1 cellular context compared by ENCODE assay signal in the genomic region with DNA sequence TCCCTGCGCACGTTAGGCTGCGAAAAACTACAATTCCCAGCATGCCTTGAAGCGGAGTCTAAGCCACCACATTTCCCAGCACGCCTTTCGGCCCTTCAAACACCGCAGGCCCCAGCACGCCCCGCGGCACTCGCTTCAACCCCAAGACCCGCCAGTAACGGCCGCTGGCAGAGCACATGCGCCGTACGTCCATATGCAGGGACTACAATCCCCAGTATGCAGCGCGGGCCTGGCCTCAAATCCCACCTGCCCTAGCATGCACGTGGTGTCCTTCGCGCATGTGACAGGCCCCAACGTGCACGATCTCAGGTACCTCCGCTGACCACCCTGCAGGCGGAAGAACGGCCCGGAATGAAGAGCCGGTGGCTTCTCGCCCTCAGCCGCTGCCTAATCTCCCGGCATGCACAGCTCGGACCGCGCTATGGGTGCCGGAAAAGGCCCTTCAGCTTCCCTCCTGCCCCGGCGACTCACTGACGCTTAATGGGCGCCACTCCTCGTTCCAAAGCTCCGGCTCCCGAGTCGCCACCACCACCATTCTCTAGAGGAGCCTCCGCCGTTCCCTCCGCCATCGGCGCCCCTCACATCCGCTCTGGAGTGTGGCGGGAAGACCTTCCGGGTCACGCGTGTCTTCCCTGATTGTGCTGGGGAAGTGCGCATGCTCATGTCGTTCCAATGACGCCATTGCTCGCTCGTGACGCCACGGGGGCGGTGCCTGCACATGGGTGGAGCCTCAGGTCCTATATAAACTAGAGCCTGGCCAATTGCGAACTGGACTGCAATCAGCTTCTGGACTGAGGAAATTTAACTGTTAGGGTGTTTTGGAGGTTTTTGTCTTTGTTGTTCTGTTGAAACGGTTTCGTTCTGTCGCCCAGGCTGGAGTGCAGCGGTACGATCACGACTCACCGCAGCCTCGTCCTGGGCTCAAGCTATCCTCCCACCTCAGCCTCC.
TF ChIP-seq lines count a peak whose summit lies in the region.

A gene with protein sequence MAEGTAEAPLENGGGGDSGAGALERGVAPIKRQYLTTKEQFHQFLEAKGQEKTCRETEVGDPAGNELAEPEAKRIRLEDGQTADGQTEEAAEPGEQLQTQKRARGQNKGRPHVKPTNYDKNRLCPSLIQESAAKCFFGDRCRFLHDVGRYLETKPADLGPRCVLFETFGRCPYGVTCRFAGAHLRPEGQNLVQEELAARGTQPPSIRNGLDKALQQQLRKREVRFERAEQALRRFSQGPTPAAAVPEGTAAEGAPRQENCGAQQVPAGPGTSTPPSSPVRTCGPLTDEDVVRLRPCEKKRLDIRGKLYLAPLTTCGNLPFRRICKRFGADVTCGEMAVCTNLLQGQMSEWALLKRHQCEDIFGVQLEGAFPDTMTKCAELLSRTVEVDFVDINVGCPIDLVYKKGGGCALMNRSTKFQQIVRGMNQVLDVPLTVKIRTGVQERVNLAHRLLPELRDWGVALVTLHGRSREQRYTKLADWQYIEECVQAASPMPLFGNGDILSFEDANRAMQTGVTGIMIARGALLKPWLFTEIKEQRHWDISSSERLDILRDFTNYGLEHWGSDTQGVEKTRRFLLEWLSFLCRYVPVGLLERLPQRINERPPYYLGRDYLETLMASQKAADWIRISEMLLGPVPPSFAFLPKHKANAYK (minus strand): TSS at position 591 of the 948 bp plus-strand sequence. CDS start 22 bp downstream, at position 569.

TF ChIP-seq in HepG2, 621 proteins besides CTCF, POLR2A, EP300 and RAD21 (continued from another document and continues in another):
- TF ChIP-seq, protein P1, sequence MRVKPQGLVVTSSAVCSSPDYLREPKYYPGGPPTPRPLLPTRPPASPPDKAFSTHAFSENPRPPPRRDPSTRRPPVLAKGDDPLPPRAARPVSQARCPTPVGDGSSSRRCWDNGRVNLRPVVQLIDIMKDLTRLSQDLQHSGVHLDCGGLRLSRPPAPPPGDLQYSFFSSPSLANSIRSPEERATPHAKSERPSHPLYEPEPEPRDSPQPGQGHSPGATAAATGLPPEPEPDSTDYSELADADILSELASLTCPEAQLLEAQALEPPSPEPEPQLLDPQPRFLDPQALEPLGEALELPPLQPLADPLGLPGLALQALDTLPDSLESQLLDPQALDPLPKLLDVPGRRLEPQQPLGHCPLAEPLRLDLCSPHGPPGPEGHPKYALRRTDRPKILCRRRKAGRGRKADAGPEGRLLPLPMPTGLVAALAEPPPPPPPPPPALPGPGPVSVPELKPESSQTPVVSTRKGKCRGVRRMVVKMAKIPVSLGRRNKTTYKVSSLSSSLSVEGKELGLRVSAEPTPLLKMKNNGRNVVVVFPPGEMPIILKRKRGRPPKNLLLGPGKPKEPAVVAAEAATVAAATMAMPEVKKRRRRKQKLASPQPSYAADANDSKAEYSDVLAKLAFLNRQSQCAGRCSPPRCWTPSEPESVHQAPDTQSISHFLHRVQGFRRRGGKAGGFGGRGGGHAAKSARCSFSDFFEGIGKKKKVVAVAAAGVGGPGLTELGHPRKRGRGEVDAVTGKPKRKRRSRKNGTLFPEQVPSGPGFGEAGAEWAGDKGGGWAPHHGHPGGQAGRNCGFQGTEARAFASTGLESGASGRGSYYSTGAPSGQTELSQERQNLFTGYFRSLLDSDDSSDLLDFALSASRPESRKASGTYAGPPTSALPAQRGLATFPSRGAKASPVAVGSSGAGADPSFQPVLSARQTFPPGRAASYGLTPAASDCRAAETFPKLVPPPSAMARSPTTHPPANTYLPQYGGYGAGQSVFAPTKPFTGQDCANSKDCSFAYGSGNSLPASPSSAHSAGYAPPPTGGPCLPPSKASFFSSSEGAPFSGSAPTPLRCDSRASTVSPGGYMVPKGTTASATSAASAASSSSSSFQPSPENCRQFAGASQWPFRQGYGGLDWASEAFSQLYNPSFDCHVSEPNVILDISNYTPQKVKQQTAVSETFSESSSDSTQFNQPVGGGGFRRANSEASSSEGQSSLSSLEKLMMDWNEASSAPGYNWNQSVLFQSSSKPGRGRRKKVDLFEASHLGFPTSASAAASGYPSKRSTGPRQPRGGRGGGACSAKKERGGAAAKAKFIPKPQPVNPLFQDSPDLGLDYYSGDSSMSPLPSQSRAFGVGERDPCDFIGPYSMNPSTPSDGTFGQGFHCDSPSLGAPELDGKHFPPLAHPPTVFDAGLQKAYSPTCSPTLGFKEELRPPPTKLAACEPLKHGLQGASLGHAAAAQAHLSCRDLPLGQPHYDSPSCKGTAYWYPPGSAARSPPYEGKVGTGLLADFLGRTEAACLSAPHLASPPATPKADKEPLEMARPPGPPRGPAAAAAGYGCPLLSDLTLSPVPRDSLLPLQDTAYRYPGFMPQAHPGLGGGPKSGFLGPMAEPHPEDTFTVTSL (CRISPR knock-in tag; IDR thresholded peaks at IDR 0.05; ENCODE audit: borderline replicate concordance), result no peak
- TF ChIP-seq SP2 (CRISPR knock-in tag; IDR thresholded peaks at IDR 0.05), result no peak
- TF ChIP-seq HOXA7 (CRISPR knock-in tag; IDR thresholded peaks at IDR 0.05), result no peak
- TF ChIP-seq ZNF713 (CRISPR knock-in tag; IDR thresholded peaks at IDR 0.05), result peak; percentile 79; the same call in 1 of the 2 replicates
- no peak; the same call in 1 of the 2 replicates for TF ChIP-seq EHMT2 (IDR thresholded peaks at IDR 0.05; ENCODE audit: borderline replicate concordance, low read depth, low read length)
- peak; percentile 96 for TF ChIP-seq ARNTL (CRISPR knock-in tag; IDR thresholded peaks at IDR 0.05)
- TF ChIP-seq, protein P2, sequence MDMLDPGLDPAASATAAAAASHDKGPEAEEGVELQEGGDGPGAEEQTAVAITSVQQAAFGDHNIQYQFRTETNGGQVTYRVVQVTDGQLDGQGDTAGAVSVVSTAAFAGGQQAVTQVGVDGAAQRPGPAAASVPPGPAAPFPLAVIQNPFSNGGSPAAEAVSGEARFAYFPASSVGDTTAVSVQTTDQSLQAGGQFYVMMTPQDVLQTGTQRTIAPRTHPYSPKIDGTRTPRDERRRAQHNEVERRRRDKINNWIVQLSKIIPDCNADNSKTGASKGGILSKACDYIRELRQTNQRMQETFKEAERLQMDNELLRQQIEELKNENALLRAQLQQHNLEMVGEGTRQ (IDR thresholded peaks at IDR 0.05; ENCODE audit: low read depth, low read length), result peak; percentile 93
- TF ChIP-seq, protein P2 (CRISPR knock-in tag; IDR thresholded peaks at IDR 0.05; ENCODE audit: borderline replicate concordance), result peak; percentile 94
- TF ChIP-seq ZNF709 (CRISPR knock-in tag; IDR thresholded peaks at IDR 0.05), result peak; percentile 73; the same call in 1 of the 2 replicates
- TF ChIP-seq ZMYM2 (CRISPR knock-in tag; IDR thresholded peaks at IDR 0.05), result peak; percentile 46
- peak; percentile 67; the same call in 1 of the 2 replicates for TF ChIP-seq JUN (CRISPR knock-in tag; IDR thresholded peaks at IDR 0.05)
- no peak for TF ChIP-seq ZNF160 (CRISPR knock-in tag; IDR thresholded peaks at IDR 0.05)
- TF ChIP-seq ZNF660 (CRISPR knock-in tag; IDR thresholded peaks at IDR 0.05; ENCODE audit: borderline replicate concordance, low read depth), result no peak
- no peak for TF ChIP-seq TBP (CRISPR knock-in tag; IDR thresholded peaks at IDR 0.05)
- TF ChIP-seq, protein P3, sequence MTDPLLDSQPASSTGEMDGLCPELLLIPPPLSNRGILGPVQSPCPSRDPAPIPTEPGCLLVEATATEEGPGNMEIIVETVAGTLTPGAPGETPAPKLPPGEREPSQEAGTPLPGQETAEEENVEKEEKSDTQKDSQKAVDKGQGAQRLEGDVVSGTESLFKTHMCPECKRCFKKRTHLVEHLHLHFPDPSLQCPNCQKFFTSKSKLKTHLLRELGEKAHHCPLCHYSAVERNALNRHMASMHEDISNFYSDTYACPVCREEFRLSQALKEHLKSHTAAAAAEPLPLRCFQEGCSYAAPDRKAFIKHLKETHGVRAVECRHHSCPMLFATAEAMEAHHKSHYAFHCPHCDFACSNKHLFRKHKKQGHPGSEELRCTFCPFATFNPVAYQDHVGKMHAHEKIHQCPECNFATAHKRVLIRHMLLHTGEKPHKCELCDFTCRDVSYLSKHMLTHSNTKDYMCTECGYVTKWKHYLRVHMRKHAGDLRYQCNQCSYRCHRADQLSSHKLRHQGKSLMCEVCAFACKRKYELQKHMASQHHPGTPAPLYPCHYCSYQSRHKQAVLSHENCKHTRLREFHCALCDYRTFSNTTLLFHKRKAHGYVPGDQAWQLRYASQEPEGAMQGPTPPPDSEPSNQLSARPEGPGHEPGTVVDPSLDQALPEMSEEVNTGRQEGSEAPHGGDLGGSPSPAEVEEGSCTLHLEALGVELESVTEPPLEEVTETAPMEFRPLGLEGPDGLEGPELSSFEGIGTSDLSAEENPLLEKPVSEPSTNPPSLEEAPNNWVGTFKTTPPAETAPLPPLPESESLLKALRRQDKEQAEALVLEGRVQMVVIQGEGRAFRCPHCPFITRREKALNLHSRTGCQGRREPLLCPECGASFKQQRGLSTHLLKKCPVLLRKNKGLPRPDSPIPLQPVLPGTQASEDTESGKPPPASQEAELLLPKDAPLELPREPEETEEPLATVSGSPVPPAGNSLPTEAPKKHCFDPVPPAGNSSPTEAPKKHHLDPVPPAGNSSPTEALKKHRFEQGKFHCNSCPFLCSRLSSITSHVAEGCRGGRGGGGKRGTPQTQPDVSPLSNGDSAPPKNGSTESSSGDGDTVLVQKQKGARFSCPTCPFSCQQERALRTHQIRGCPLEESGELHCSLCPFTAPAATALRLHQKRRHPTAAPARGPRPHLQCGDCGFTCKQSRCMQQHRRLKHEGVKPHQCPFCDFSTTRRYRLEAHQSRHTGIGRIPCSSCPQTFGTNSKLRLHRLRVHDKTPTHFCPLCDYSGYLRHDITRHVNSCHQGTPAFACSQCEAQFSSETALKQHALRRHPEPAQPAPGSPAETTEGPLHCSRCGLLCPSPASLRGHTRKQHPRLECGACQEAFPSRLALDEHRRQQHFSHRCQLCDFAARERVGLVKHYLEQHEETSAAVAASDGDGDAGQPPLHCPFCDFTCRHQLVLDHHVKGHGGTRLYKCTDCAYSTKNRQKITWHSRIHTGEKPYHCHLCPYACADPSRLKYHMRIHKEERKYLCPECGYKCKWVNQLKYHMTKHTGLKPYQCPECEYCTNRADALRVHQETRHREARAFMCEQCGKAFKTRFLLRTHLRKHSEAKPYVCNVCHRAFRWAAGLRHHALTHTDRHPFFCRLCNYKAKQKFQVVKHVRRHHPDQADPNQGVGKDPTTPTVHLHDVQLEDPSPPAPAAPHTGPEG (CRISPR knock-in tag; IDR thresholded peaks at IDR 0.05), result no peak
- no peak; the same call in 1 of the 2 replicates for TF ChIP-seq ZNF205 (CRISPR knock-in tag; IDR thresholded peaks at IDR 0.05)
- no peak for TF ChIP-seq TCF12 (IDR thresholded peaks at IDR 0.05)
- TF ChIP-seq TCF12 (CRISPR knock-in tag; IDR thresholded peaks at IDR 0.05), result no peak
- TF ChIP-seq KAT2B (IDR thresholded peaks at IDR 0.05; ENCODE audit: borderline replicate concordance, low read depth, low read length), result no peak
- peak; percentile 88 for TF ChIP-seq ZNF772 (CRISPR knock-in tag; IDR thresholded peaks at IDR 0.05)
- peak; percentile 65 for TF ChIP-seq ZNF121 (CRISPR knock-in tag; IDR thresholded peaks at IDR 0.05)
- TF ChIP-seq, protein P4, sequence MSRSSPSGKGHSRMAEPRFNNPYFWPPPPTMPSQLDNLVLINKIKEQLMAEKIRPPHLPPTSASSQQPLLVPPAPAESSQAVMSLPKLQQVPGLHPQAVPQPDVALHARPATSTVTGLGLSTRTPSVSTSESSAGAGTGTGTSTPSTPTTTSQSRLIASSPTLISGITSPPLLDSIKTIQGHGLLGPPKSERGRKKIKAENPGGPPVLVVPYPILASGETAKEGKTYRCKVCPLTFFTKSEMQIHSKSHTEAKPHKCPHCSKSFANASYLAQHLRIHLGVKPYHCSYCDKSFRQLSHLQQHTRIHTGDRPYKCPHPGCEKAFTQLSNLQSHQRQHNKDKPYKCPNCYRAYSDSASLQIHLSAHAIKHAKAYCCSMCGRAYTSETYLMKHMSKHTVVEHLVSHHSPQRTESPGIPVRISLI (CRISPR knock-in tag; IDR thresholded peaks at IDR 0.05; ENCODE audit: borderline replicate concordance), result 0 out of 2 replicates have a peak, but pooled peaks have one; percentile 36
- TF ChIP-seq NFE2L1 (CRISPR knock-in tag; IDR thresholded peaks at IDR 0.05; ENCODE audit: borderline replicate concordance), result no peak
- peak; percentile 100 for TF ChIP-seq MXD4 (CRISPR knock-in tag; IDR thresholded peaks at IDR 0.05)
- no peak; the same call in 1 of the 2 replicates for TF ChIP-seq ZNF224 (CRISPR knock-in tag; IDR thresholded peaks at IDR 0.05)
- TF ChIP-seq ZNF547 (CRISPR knock-in tag; IDR thresholded peaks at IDR 0.05), result peak; percentile 97
- no peak for TF ChIP-seq NCOA1 (CRISPR knock-in tag; IDR thresholded peaks at IDR 0.05)
- no peak for TF ChIP-seq TCF7L2 (IDR thresholded peaks at IDR 0.05; ENCODE audit: low read depth, low read length)
- TF ChIP-seq ZNF891 (CRISPR knock-in tag; IDR thresholded peaks at IDR 0.05), result peak; percentile 91
- no peak for TF ChIP-seq MED13 (CRISPR knock-in tag; IDR thresholded peaks at IDR 0.05)
- no peak for TF ChIP-seq PLRG1 (conservative IDR thresholded peaks at IDR 0.05)
- TF ChIP-seq ZNF562 (CRISPR knock-in tag; IDR thresholded peaks at IDR 0.05; ENCODE audit: borderline replicate concordance), result no peak
- TF ChIP-seq ZNF670 (CRISPR knock-in tag; IDR thresholded peaks at IDR 0.05; ENCODE audit: borderline replicate concordance), result no peak; the same call in 1 of the 2 replicates
- TF ChIP-seq, protein P5, sequence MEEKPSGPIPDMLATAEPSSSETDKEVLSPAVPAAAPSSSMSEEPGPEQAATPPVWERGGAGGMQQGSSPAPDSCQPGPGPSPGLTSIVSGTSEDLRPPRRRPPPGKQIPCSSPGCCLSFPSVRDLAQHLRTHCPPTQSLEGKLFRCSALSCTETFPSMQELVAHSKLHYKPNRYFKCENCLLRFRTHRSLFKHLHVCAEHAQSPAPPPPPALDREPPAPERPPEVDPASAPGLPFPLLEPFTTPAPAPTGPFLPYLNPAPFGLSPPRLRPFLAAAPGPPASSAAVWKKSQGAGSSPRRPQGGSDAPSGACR (CRISPR knock-in tag; IDR thresholded peaks at IDR 0.05), result peak; percentile 72; the same call in 1 of the 2 replicates
- TF ChIP-seq SIX1 (CRISPR knock-in tag; IDR thresholded peaks at IDR 0.05; ENCODE audit: borderline replicate concordance), result no peak
